ENCODE assay signal across 19 cellular contexts in the genomic region with DNA sequence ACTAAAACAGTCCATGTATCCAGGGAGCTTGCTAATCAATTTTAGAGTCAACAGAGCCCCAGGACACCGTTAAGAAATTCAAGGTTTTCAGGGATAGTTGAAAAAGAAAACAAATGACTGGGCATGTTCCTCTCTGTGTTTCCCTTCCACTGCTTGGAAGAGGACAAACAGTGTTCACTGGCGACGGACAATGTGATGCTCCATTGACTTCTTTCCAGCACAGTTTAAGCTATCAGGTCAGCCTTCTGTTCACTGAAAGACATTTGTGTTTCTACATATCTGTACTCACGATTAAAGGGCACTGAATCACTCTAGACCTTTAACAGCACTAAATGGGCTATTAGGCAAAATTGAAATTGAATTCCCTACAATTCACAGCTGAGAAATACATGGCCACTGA.
DNase-seq lines count a peak whose midpoint lies in the region; ATAC-seq, FAIRE-seq and TF ChIP-seq lines count a peak whose summit lies in the region.
"Had no signal": no experiment of that assay in that cellular context is flagged by ENCODE, and none has a peak within 500 bp of the region (broad histone marks: within the 10 kb centered on the region; RNA-seq: fewer than 3 reads in every experiment).

No MANE protein-coding gene starts in this region.

- H3K27me3 Mint-ChIP-seq in activated T-cell treated with anti-CD3 and anti-CD28 coated beads, Interleukin-2, amount 50 U/mL, for 72 hours (ENCODE audit: low read depth) = no peaks in the 10 kb centered on the region
- H3K27me3 Mint-ChIP-seq: IgD-negative memory B cell had no signal

- H3K36me3 Mint-ChIP-seq in activated T-cell treated with anti-CD3 and anti-CD28 coated beads, Interleukin-2, amount 50 U/mL, for 72 hours (ENCODE audit: insufficient read depth in 2 of 2) = no peaks in the 10 kb centered on the region

- peak; percentile 57 for FAIRE-seq in H54 (lab: Jason Lieb, UNC)

- no peak overlapping the region for H3K4me3 ChIP-seq in body of pancreas
- H3K4me3 ChIP-seq in gastrocnemius medialis = no peak overlapping the region

- no peaks in the 10 kb centered on the region for H3K9me3 Mint-ChIP-seq in activated T-cell treated with anti-CD3 and anti-CD28 coated beads, Interleukin-2, amount 50 U/mL, for 72 hours

- H3K4me3 Mint-ChIP-seq in activated T-cell treated with anti-CD3 and anti-CD28 coated beads, Interleukin-2, amount 50 U/mL, for 72 hours = no peak overlapping the region
- H3K4me3 Mint-ChIP-seq: IgD-negative memory B cell had no signal

- ATAC-seq in body of pancreas = peak; percentile 35
- peak; percentile 61 to 69 for ATAC-seq in gastrocnemius medialis
- no peak for ATAC-seq in activated T-cell treated with anti-CD3 and anti-CD28 coated beads, Interleukin-2, amount 50 U/mL, for 72 hours (replicated peaks in 1 of 2)
- no peak for ATAC-seq in GM19397 (IDR thresholded peaks at IDR 0.05; ENCODE audit: unreplicated experiment)

- in situ Hi-C loops in gastrocnemius medialis (cut with MboI; ENCODE audit: low sequenced_read_pairs in 4 of 4) = no loop called here

- H3K27ac ChIP-seq in body of pancreas = no peak overlapping the region
- H3K27ac ChIP-seq in gastrocnemius medialis = peak overlapping the region; percentile 45 to 67 (median 58)
- H3K27ac ChIP-seq: C4-2B, HL-60 had no signal

- no peak for TF ChIP-seq CTCF in body of pancreas (IDR thresholded peaks at IDR 0.05)
- TF ChIP-seq CTCF in gastrocnemius medialis (IDR thresholded peaks at IDR 0.05 in 4 of 5, conservative IDR thresholded peaks at IDR 0.05 in 1 of 5) = no peak

- H3K9me3 ChIP-seq in body of pancreas (no peaks in the 10 kb centered on the region), gastrocnemius medialis (no peaks in the 10 kb centered on the region)
- H3K9me3 ChIP-seq: SK-N-SH had no signal

- no peak for TF ChIP-seq POLR2A in H54 (IDR thresholded peaks at IDR 0.05; ENCODE audit: low read depth, low read length)
- no peak for TF ChIP-seq POLR2A in body of pancreas (IDR thresholded peaks at IDR 0.05)
- TF ChIP-seq POLR2A in gastrocnemius medialis (IDR thresholded peaks at IDR 0.05) = no peak

- intact Hi-C loops in body of pancreas (cut with DNase I) = no loop called here
- intact Hi-C loops in gastrocnemius medialis (cut with DNase I; ENCODE audit: low total_unique reads) = loop anchor here (5.0 kb wide), 1 partner anchor 42 kb away; no protein-coding TSS in a partner anchor

- peaks cover 13% of the 10 kb centered on the region for H3K4me1 ChIP-seq in body of pancreas
- peaks cover 15 to 38% of the 10 kb centered on the region in 2 donors for H3K4me1 ChIP-seq in gastrocnemius medialis

- DNase-seq in H54 (ENCODE audit: insufficient read length, low spot score) (no peak), body of pancreas (peak in 1 of 4 donors; percentile 9), left kidney (ENCODE audit: low read depth, low spot score) (peak; percentile 21), gastrocnemius medialis (peak in 1 of 2 donors; percentile 42), iPS-NIHi7 (ENCODE audit: extremely low spot score) (no peak)
- no peak for DNase-seq in activated T-cell treated with anti-CD3 and anti-CD28 coated beads, Interleukin-2, amount 50 U/mL, for 72 hours
- DNase-seq: ACHN, DMS79 treated with DMSO at 0.1 percent for 48 hours, HCEC 1CT, Karpas-422, NCI-H1436, NCI-H2081, NCI-H748 treated with DMSO at 0.1 percent for 48 hours, SHP77 treated with DMSO at 0.1 percent for 48 hours, SK-N-SH had no signal

- WGBS in body of pancreas, 2 donors = 59 to 62% methylated on average over 4 of the region's 4 CpGs

- no peaks in the 10 kb centered on the region for H3K27me3 ChIP-seq in body of pancreas
- no peaks in the 10 kb centered on the region for H3K27me3 ChIP-seq in gastrocnemius medialis

- no peaks in the 10 kb centered on the region for H3K4me1 Mint-ChIP-seq in activated T-cell treated with anti-CD3 and anti-CD28 coated beads, Interleukin-2, amount 50 U/mL, for 72 hours (ENCODE audit: low read depth)

- no peak overlapping the region for H3K27ac Mint-ChIP-seq in activated T-cell treated with anti-CD3 and anti-CD28 coated beads, Interleukin-2, amount 50 U/mL, for 72 hours
- H3K27ac Mint-ChIP-seq: IgD-negative memory B cell had no signal

- H3K36me3 ChIP-seq in body of pancreas (replicated peaks in 1 of 2; ENCODE audit: insufficient read depth in 1 of 2, low read depth in 2 of 2) = no peaks in the 10 kb centered on the region
- H3K36me3 ChIP-seq in gastrocnemius medialis = no peaks in the 10 kb centered on the region

Comparison
In these comparisons a context has a peak if more than half of its experiments do, and no peak if none do; other contexts are left out.
1. ATAC-seq: peak in body of pancreas (single experiment) and gastrocnemius medialis (2 of 2); none in activated T-cell treated with anti-CD3 and anti-CD28 coated beads, Interleukin-2, amount 50 U/mL, for 72 hours (0 of 2) and GM19397 (single experiment).
2. H3K27ac ChIP-seq: peak in gastrocnemius medialis (4 of 4); none in body of pancreas (0 of 4).